In genomic region chr20:24418731-24419130, GRCh38 we compare ENCODE assay signal across 19 cellular contexts. TPM values are rescaled to one million over a fixed set of nuclear protein-coding genes. Genes with fewer than 3 reads are reported as not detected.
"Had no signal": no experiment of that assay in that cellular context is flagged by ENCODE, and none has a peak within 500 bp of the region (broad histone marks: within the 10 kb centered on the region; RNA-seq: fewer than 3 reads in every experiment).

No MANE protein-coding gene starts in this region.

- H3K4me1 ChIP-seq: colonic mucosa, left ventricle myocardium inferior, lower lobe of right lung, parathyroid adenoma, psoas muscle, right lobe of liver had no signal

- H3K4me3 Mint-ChIP-seq: endodermal cell; natural killer cell treated with Interleukin-12 subunit alpha and Interleukin-12 subunit beta and Interleukin-15 and Interleukin-18, amount 100 ng/mL, for 72 hours; stimulated activated naive B cell treated with anti-CD40 and anti-IgM and Interleukin-4, amounts not matched to agents 10 μg/mL and 1 μg/mL and 100 μg/mL, for 72 hours; stimulated activated naive CD8-positive, alpha-beta T cell treated with anti-CD3 and anti-CD28 coated beads, Interleukin-15, amount 100 ng/mL, for 72 hours had no signal

- H3K27ac Mint-ChIP-seq: endodermal cell; natural killer cell treated with Interleukin-12 subunit alpha and Interleukin-12 subunit beta and Interleukin-15 and Interleukin-18, amount 100 ng/mL, for 72 hours; stimulated activated naive B cell treated with anti-CD40 and anti-IgM and Interleukin-4, amounts not matched to agents 10 μg/mL and 1 μg/mL and 100 μg/mL, for 72 hours; stimulated activated naive CD8-positive, alpha-beta T cell treated with anti-CD3 and anti-CD28 coated beads, Interleukin-15, amount 100 ng/mL, for 72 hours had no signal

- DNase-seq: colonic mucosa; dermis blood vessel endothelial cell; effector CD4-positive, alpha-beta T cell; endodermal cell; heart right ventricle; hypothalamus; left ventricle myocardium inferior; lower lobe of right lung; mesenchymal stem cell; midbrain; psoas muscle; retina; right lobe of liver; stimulated activated CD4-positive, alpha-beta T cell treated with anti-CD3 and anti-CD28 coated beads, Interleukin-4, amount 100 ng/mL, for 4 hours; stimulated activated naive B cell treated with anti-CD40 and anti-IgM and Interleukin-4, amounts not matched to agents 10 μg/mL and 1 μg/mL and 100 μg/mL, for 72 hours; stimulated activated naive CD8-positive, alpha-beta T cell treated with anti-CD3 and anti-CD28 coated beads, Interleukin-15, amount 100 ng/mL, for 72 hours; trophoblast cell had no signal

- H3K27me3 Mint-ChIP-seq: stimulated activated naive CD8-positive, alpha-beta T cell treated with anti-CD3 and anti-CD28 coated beads, Interleukin-15, amount 100 ng/mL, for 72 hours had no signal

- H3K4me1 Mint-ChIP-seq: endodermal cell; stimulated activated naive B cell treated with anti-CD40 and anti-IgM and Interleukin-4, amounts not matched to agents 10 μg/mL and 1 μg/mL and 100 μg/mL, for 72 hours; stimulated activated naive CD8-positive, alpha-beta T cell treated with anti-CD3 and anti-CD28 coated beads, Interleukin-15, amount 100 ng/mL, for 72 hours had no signal

- H3K36me3 Mint-ChIP-seq: natural killer cell treated with Interleukin-12 subunit alpha and Interleukin-12 subunit beta and Interleukin-15 and Interleukin-18, amount 100 ng/mL, for 72 hours; stimulated activated naive B cell treated with anti-CD40 and anti-IgM and Interleukin-4, amounts not matched to agents 10 μg/mL and 1 μg/mL and 100 μg/mL, for 72 hours had no signal

- H3K9me3 ChIP-seq: colonic mucosa, right lobe of liver had no signal

- H3K4me3 ChIP-seq: colonic mucosa, heart right ventricle, left ventricle myocardium inferior, lower lobe of right lung, psoas muscle, right lobe of liver had no signal

- H3K36me3 ChIP-seq: colonic mucosa, heart right ventricle, left ventricle myocardium inferior, lower lobe of right lung, right lobe of liver had no signal

- H3K27ac ChIP-seq: colonic mucosa, heart right ventricle, left ventricle myocardium inferior, lower lobe of right lung, parathyroid adenoma, psoas muscle, right lobe of liver had no signal

- ATAC-seq: heart right ventricle; lower lobe of right lung; natural killer cell treated with Interleukin-12 subunit alpha and Interleukin-12 subunit beta and Interleukin-15 and Interleukin-18, amount 100 ng/mL, for 72 hours; psoas muscle; right lobe of liver; stimulated activated naive B cell treated with anti-CD40 and anti-IgM and Interleukin-4, amounts not matched to agents 10 μg/mL and 1 μg/mL and 100 μg/mL, for 72 hours; stimulated activated naive CD8-positive, alpha-beta T cell treated with anti-CD3 and anti-CD28 coated beads, Interleukin-15, amount 100 ng/mL, for 72 hours had no signal

- H3K27me3 ChIP-seq: colonic mucosa, heart right ventricle, right lobe of liver had no signal

RNA-seq across cellular contexts. Expression of gene SYNDIG1, which starts 50.7 kb away (rescaled TPM):
- total RNA-seq: natural killer cell treated with Interleukin-12 subunit alpha and Interleukin-12 subunit beta and Interleukin-15 and Interleukin-18, amount 100 ng/mL, for 72 hours; psoas muscle; right lobe of liver had no signal
